ENCODE assay signal across 22 cellular contexts in genomic region chr5:80990971-80991370, GRCh38. TPM values are rescaled to one million over a fixed set of nuclear protein-coding genes. Genes with fewer than 3 reads are reported as not detected.
DNase-seq lines count a peak whose midpoint lies in the region; ATAC-seq and TF ChIP-seq lines count a peak whose summit lies in the region.
"Had no signal": no experiment of that assay in that cellular context is flagged by ENCODE, and none has a peak within 500 bp of the region (broad histone marks: within the 10 kb centered on the region; RNA-seq: fewer than 3 reads in every experiment).

No MANE protein-coding gene starts in this region.

- no peak overlapping the region for H3K4me3 ChIP-seq in HUES6 (ENCODE audit: low read depth, low read length)
- no peak overlapping the region for H3K4me3 ChIP-seq in BE2C (ENCODE audit: low read depth, low read length)
- no peak overlapping the region for H3K4me3 ChIP-seq in uterus
- H3K4me3 ChIP-seq: hepatocyte had no signal

- intact Hi-C loops in uterus (cut with DNase I; ENCODE audit: low total_unique reads) = no loop called here

- H3K27me3 ChIP-seq in HUES6 (ENCODE audit: control insufficient read depth, insufficient read depth, low read length) (no peaks in the 10 kb centered on the region), BE2C (no peaks in the 10 kb centered on the region), uterus (no peaks in the 10 kb centered on the region)
- H3K27me3 ChIP-seq: hepatocyte had no signal

- peaks cover 38% of the 10 kb centered on the region for H3K4me1 ChIP-seq in HUES6 (ENCODE audit: control insufficient read depth, insufficient read depth, low read length)
- no peaks in the 10 kb centered on the region for H3K4me1 ChIP-seq in BE2C
- H3K4me1 ChIP-seq in uterus = no peaks in the 10 kb centered on the region

- ATAC-seq in WTC11 = peak; percentile 74
- ATAC-seq: activated naive CD8-positive, alpha-beta T cell treated with anti-CD3 and anti-CD28 coated beads, Interleukin-2, amount 50 U/mL, for 24 hours; left cardiac atrium; T-cell had no signal

- no peak overlapping the region for H3K4me3 Mint-ChIP-seq in WTC11
- H3K4me3 Mint-ChIP-seq: activated naive CD8-positive, alpha-beta T cell treated with anti-CD3 and anti-CD28 coated beads, Interleukin-2, amount 50 U/mL, for 24 hours; central memory CD8-positive, alpha-beta T cell; mesothelial cell of epicardium; T-cell had no signal

- DNase-seq in ELF-1 (ENCODE audit: low read depth, low spot score) = peak; percentile 79
- DNase-seq in WTC11 (ENCODE audit: low spot score) = peak; percentile 22
- DNase-seq in glomerular visceral epithelial cell (ENCODE audit: extremely low spot score) = peak; percentile 28
- no peak for DNase-seq in BE2C
- no peak for DNase-seq in NCI-H1436 (lab: John Stamatoyannopoulos, UW)
- no peak for DNase-seq in HPDE6-E6E7 (ENCODE audit: extremely low spot score)
- DNase-seq in uterus = no peak
- DNase-seq: activated CD4-positive, alpha-beta T cell treated with anti-CD3 and anti-CD28 coated beads, Interleukin-2, amount 50 U/mL, for 48 hours; activated naive CD8-positive, alpha-beta T cell treated with anti-CD3 and anti-CD28 coated beads, Interleukin-2, amount 50 U/mL, for 24 hours; activated T-cell treated with anti-CD3 and anti-CD28 coated beads, Interleukin-2, amount 50 U/mL, for 1 hour; effector CD4-positive, alpha-beta T cell; left cardiac atrium; NCI-H146; NK-92 treated with Interleukin-12 subunit alpha and Interleukin-12 subunit beta, amount 100 ng/mL, for 24 hours; small intestine; stimulated activated CD4-positive, alpha-beta T cell treated with anti-CD3 and anti-CD28 coated beads, Interleukin-4, amount 100 ng/mL, for 4 hours; T-cell had no signal

- H3K36me3 ChIP-seq in HUES6 (ENCODE audit: control insufficient read depth, insufficient read depth, low read length) = no peaks in the 10 kb centered on the region
- no peaks in the 10 kb centered on the region for H3K36me3 ChIP-seq in BE2C
- no peaks in the 10 kb centered on the region for H3K36me3 ChIP-seq in uterus

- H3K27me3 Mint-ChIP-seq in WTC11 (ENCODE audit: low read depth) = no peaks in the 10 kb centered on the region
- H3K27me3 Mint-ChIP-seq: activated naive CD8-positive, alpha-beta T cell treated with anti-CD3 and anti-CD28 coated beads, Interleukin-2, amount 50 U/mL, for 24 hours; central memory CD8-positive, alpha-beta T cell; T-cell had no signal

- H3K9me3 Mint-ChIP-seq in WTC11 = no peaks in the 10 kb centered on the region
- H3K9me3 Mint-ChIP-seq: activated naive CD8-positive, alpha-beta T cell treated with anti-CD3 and anti-CD28 coated beads, Interleukin-2, amount 50 U/mL, for 24 hours; central memory CD8-positive, alpha-beta T cell; mesothelial cell of epicardium; T-cell had no signal

- POLR2A ChIA-PET in WTC11 (lab: Charles Lee) = no interaction called here

- TF ChIP-seq CTCF in WTC11 (IDR thresholded peaks at IDR 0.05) = no peak
- no peak for TF ChIP-seq CTCF in BE2C (IDR thresholded peaks at IDR 0.05; ENCODE audit: low read depth, low read length)
- no peak for TF ChIP-seq CTCF in uterus (IDR thresholded peaks at IDR 0.05)

- peak overlapping the region; percentile 94 for H3K27ac Mint-ChIP-seq in WTC11
- H3K27ac Mint-ChIP-seq: activated naive CD8-positive, alpha-beta T cell treated with anti-CD3 and anti-CD28 coated beads, Interleukin-2, amount 50 U/mL, for 24 hours; mesothelial cell of epicardium; T-cell had no signal

- no peak for TF ChIP-seq POLR2A in uterus (IDR thresholded peaks at IDR 0.05)

- H3K27ac ChIP-seq in HUES6 (ENCODE audit: low read depth, low read length) = 0 out of 2 replicates have a peak overlapping the region, but pooled peaks have one; percentile 66
- H3K27ac ChIP-seq in uterus = no peak overlapping the region
- H3K27ac ChIP-seq: hepatocyte, VCaP had no signal

- no peaks in the 10 kb centered on the region for H3K36me3 Mint-ChIP-seq in WTC11
- H3K36me3 Mint-ChIP-seq: mesothelial cell of epicardium had no signal

- H3K4me1 Mint-ChIP-seq in WTC11 = peaks cover 56% of the 10 kb centered on the region

- CTCF ChIA-PET in WTC11 (lab: Charles Lee) = interaction anchor here (1.4 kb wide), 1 partner anchor 16 kb away, joined by 3 read pairs; no protein-coding TSS in a partner anchor

- H3K9me3 ChIP-seq in HUES6 (ENCODE audit: control insufficient read depth, insufficient read depth, low read depth, low read length) (no peaks in the 10 kb centered on the region), BE2C (no peaks in the 10 kb centered on the region), uterus (no peaks in the 10 kb centered on the region)

- peak overlapping the region; percentile 4 for H3K9ac ChIP-seq in HUES6 (ENCODE audit: low read length)

TF ChIP-seq in WTC11, 78 proteins besides CTCF, POLR2A, EP300 and RAD21:
- TF ChIP-seq ERG (CRISPR knock-in tag; IDR thresholded peaks at IDR 0.05) (no peak), ZNF423 (CRISPR knock-in tag; IDR thresholded peaks at IDR 0.05) (no peak), GRHL2 (CRISPR knock-in tag; IDR thresholded peaks at IDR 0.05; ENCODE audit: insufficient replicate concordance, severe bottlenecking) (no peak), ZNF263 (CRISPR knock-in tag; IDR thresholded peaks at IDR 0.05; ENCODE audit: low read depth) (no peak), MLX (CRISPR knock-in tag; IDR thresholded peaks at IDR 0.05) (no peak), PRDM15 (CRISPR knock-in tag; IDR thresholded peaks at IDR 0.05) (no peak)
TF ChIP-seq in WTC11: peak in this region for 0.

RNA-seq across cellular contexts. Expression of gene RASGRF2, which starts 30.8 kb away (rescaled TPM):
- total RNA-seq in WTC11 (2021) (13.9 to 17.6 TPM (median 14.8 TPM) in 3 replicates), uterus (10 to 100 TPM in 3 of 4 donors, 1 to 10 TPM in 1; 3.3 to 26.4 (median 12.3) TPM)
- polyA plus RNA-seq in BE2C (2012; ENCODE audit: insufficient read depth, insufficient read length, low read depth) = 2.0 TPM

Comparison
In these comparisons a context has a peak if more than half of its experiments do, and no peak if none do; other contexts are left out.
1. DNase-seq: peak in ELF-1 (single experiment), WTC11 (single experiment) and glomerular visceral epithelial cell (single experiment); none in BE2C (single experiment), NCI-H1436 (single experiment), HPDE6-E6E7 (single experiment) and uterus (0 of 2).